18 cellular contexts compared by ENCODE assay signal in genomic region chr16:16006650-16007049, GRCh38. TPM values are rescaled to one million over a fixed set of nuclear protein-coding genes. Genes with fewer than 3 reads are reported as not detected.
DNase-seq lines count a peak whose midpoint lies in the region; ATAC-seq and TF ChIP-seq lines count a peak whose summit lies in the region.
"Had no signal": no experiment of that assay in that cellular context is flagged by ENCODE, and none has a peak within 500 bp of the region (broad histone marks: within the 10 kb centered on the region; RNA-seq: fewer than 3 reads in every experiment).

No MANE protein-coding gene starts in this region.

- no peaks in the 10 kb centered on the region for H3K9me2 ChIP-seq in GM23248 (ENCODE audit: insufficient read depth)

- H3K9me3 ChIP-seq in GM23248 (ENCODE audit: low read depth), result no peaks in the 10 kb centered on the region
- no peaks in the 10 kb centered on the region for H3K9me3 ChIP-seq in OCI-LY3 (ENCODE audit: insufficient read depth, low read length)
- H3K9me3 ChIP-seq: heart right ventricle had no signal

- DNase-seq in GM23248, result no peak
- DNase-seq in central memory CD8-positive, alpha-beta T cell (ENCODE audit: low spot score in 2 of 2), result no peak
- no peak for DNase-seq in stimulated activated effector memory CD8-positive, alpha-beta T cell treated with anti-CD3 and anti-CD28 coated beads, Interleukin-12 subunit alpha, Interleukin-12 subunit beta, amount 100 ng/mL, for 72 hours (ENCODE audit: low spot score in 2 of 2)
- DNase-seq in NCI-H2171 treated with DMSO at 0.1 percent for 48 hours (lab: John Stamatoyannopoulos, UW), result no peak
- DNase-seq: effector CD4-positive, alpha-beta T cell; heart right ventricle; islet precursor cell; MV-4-11; NCI-H2081; NCI-H524 treated with DMSO at 0.1 percent for 48 hours; retina; WERI-Rb-1 had no signal

- H3K27me3 Mint-ChIP-seq in central memory CD8-positive, alpha-beta T cell, result no peaks in the 10 kb centered on the region

- no peak overlapping the region for H3K4me2 ChIP-seq in GM23248 (ENCODE audit: unreplicated experiment)
- peak overlapping the region; percentile 89 for H3K4me2 ChIP-seq in OCI-LY3 (ENCODE audit: low read length)

- no peak for TF ChIP-seq CTCF in OCI-LY3 (IDR thresholded peaks at IDR 0.05; ENCODE audit: low read depth, low read length)

- H3K4me3 Mint-ChIP-seq in central memory CD8-positive, alpha-beta T cell, result no peak overlapping the region
- H3K4me3 Mint-ChIP-seq in stimulated activated effector memory CD8-positive, alpha-beta T cell treated with anti-CD3 and anti-CD28 coated beads, Interleukin-12 subunit alpha, Interleukin-12 subunit beta, amount 100 ng/mL, for 72 hours, result no peak overlapping the region
- H3K4me3 Mint-ChIP-seq: neural crest cell had no signal

- H3K79me2 ChIP-seq in GM23248 (ENCODE audit: insufficient read depth) (peaks cover 79% of the 10 kb centered on the region), OCI-LY3 (ENCODE audit: low read length) (peaks cover 79% of the 10 kb centered on the region)

- H3K27ac ChIP-seq in GM23248 (peak overlapping the region; percentile 76), OCI-LY3 (ENCODE audit: low read length) (peak overlapping the region; percentile 99)
- H3K27ac ChIP-seq: cardiac muscle cell, WERI-Rb-1 had no signal

- in situ Hi-C loops in GM23248 (cut with MboI), result no loop called here

- H2AFZ ChIP-seq in GM23248 (no peak overlapping the region), OCI-LY3 (ENCODE audit: low read depth, low read length) (no peak overlapping the region)

- peaks cover 23% of the 10 kb centered on the region for H3K36me3 Mint-ChIP-seq in central memory CD8-positive, alpha-beta T cell (ENCODE audit: insufficient read depth)
- H3K36me3 Mint-ChIP-seq in stimulated activated effector memory CD8-positive, alpha-beta T cell treated with anti-CD3 and anti-CD28 coated beads, Interleukin-12 subunit alpha, Interleukin-12 subunit beta, amount 100 ng/mL, for 72 hours, result peaks cover 71% of the 10 kb centered on the region

- no peaks in the 10 kb centered on the region for H3K9me3 Mint-ChIP-seq in central memory CD8-positive, alpha-beta T cell
- peaks cover 5% of the 10 kb centered on the region for H3K9me3 Mint-ChIP-seq in stimulated activated effector memory CD8-positive, alpha-beta T cell treated with anti-CD3 and anti-CD28 coated beads, Interleukin-12 subunit alpha, Interleukin-12 subunit beta, amount 100 ng/mL, for 72 hours

- peaks cover 24% of the 10 kb centered on the region for H3K4me1 Mint-ChIP-seq in central memory CD8-positive, alpha-beta T cell
- H3K4me1 Mint-ChIP-seq in stimulated activated effector memory CD8-positive, alpha-beta T cell treated with anti-CD3 and anti-CD28 coated beads, Interleukin-12 subunit alpha, Interleukin-12 subunit beta, amount 100 ng/mL, for 72 hours, result peaks cover 26% of the 10 kb centered on the region
- H3K4me1 Mint-ChIP-seq: neural crest cell had no signal

- H3K9ac ChIP-seq in GM23248 (no peak overlapping the region), OCI-LY3 (ENCODE audit: low read length) (peak overlapping the region; percentile 81; the same call in 1 of the 2 replicates)

- H4K20me1 ChIP-seq in GM23248 (ENCODE audit: insufficient read depth) (no peaks in the 10 kb centered on the region), OCI-LY3 (ENCODE audit: insufficient read depth, low read length) (peaks cover 4% of the 10 kb centered on the region)

- H3K4me1 ChIP-seq in GM23248 (ENCODE audit: insufficient read depth) (peaks cover 26% of the 10 kb centered on the region), OCI-LY3 (ENCODE audit: low read length) (peaks cover 38% of the 10 kb centered on the region)

- ATAC-seq in central memory CD8-positive, alpha-beta T cell (replicated peaks; ENCODE audit: extremely low read depth, poor library complexity, severe bottlenecking), result no peak
- ATAC-seq in stimulated activated effector memory CD8-positive, alpha-beta T cell treated with anti-CD3 and anti-CD28 coated beads, Interleukin-12 subunit alpha, Interleukin-12 subunit beta, amount 100 ng/mL, for 72 hours, result peak; percentile 13
- no peak for ATAC-seq in GM19023 (IDR thresholded peaks at IDR 0.05; ENCODE audit: unreplicated experiment)
- no peak for ATAC-seq in GM19035 (IDR thresholded peaks at IDR 0.05; ENCODE audit: unreplicated experiment)
- ATAC-seq: heart right ventricle, Panc1 had no signal

- WGBS in GM23248 (ENCODE audit: low coverage in 1 of 2, low lambda C conversion rate in 2 of 2, missing lambda C conversion rate in 2 of 2), 2 experiments, result 81 to 86% methylated on average over 8 of the region's 8 CpGs

- H3F3A ChIP-seq in GM23248 (ENCODE audit: insufficient read depth), result peaks cover 24% of the 10 kb centered on the region

- peaks cover 9% of the 10 kb centered on the region; the same call in 1 of the 2 replicates for H3K36me3 ChIP-seq in GM23248 (ENCODE audit: low read depth)
- peaks cover 20% of the 10 kb centered on the region for H3K36me3 ChIP-seq in OCI-LY3 (replicated peaks; ENCODE audit: low read depth, low read length)
- H3K36me3 ChIP-seq: cardiac muscle cell had no signal

- H3K4me3 ChIP-seq in GM23248 (no peak overlapping the region), OCI-LY3 (ENCODE audit: low read length) (peak overlapping the region; percentile 66)
- H3K4me3 ChIP-seq: cardiac muscle cell, heart right ventricle had no signal

- peak overlapping the region; percentile 90 for H3K27ac Mint-ChIP-seq in central memory CD8-positive, alpha-beta T cell (ENCODE audit: low read depth)
- peak overlapping the region; percentile 92 for H3K27ac Mint-ChIP-seq in stimulated activated effector memory CD8-positive, alpha-beta T cell treated with anti-CD3 and anti-CD28 coated beads, Interleukin-12 subunit alpha, Interleukin-12 subunit beta, amount 100 ng/mL, for 72 hours

- no peaks in the 10 kb centered on the region for H3K27me3 ChIP-seq in GM23248 (replicated peaks; ENCODE audit: insufficient read depth)
- H3K27me3 ChIP-seq in OCI-LY3 (ENCODE audit: low read depth, low read length), result no peaks in the 10 kb centered on the region
- H3K27me3 ChIP-seq: cardiac muscle cell, heart right ventricle had no signal

RNA-seq across cellular contexts. Expression of gene ABCC1, which starts 57.2 kb away (rescaled TPM):
- 25.5 and 28.6 TPM in 2 replicates for total RNA-seq in GM23248 (2014; rRNA removed; shearing (Covaris generic))
- 16.2 and 16.5 TPM in 2 replicates for polyA plus RNA-seq in GM23248 (2016; fragmentation: Nextera tagmentation; extraction: Ambion mirVana)
